8 cellular contexts compared by ENCODE assay signal in genomic region chr15:50135123-50135541, GRCh38. TPM values are rescaled to one million over a fixed set of nuclear protein-coding genes. Genes with fewer than 3 reads are reported as not detected.
DNase-seq lines count a peak whose midpoint lies in the region; ATAC-seq and TF ChIP-seq lines count a peak whose summit lies in the region.

No MANE protein-coding gene starts in this region.

- H3K27ac Mint-ChIP-seq in natural killer cell: peak overlapping the region in 1 of 2 donors; percentile 37

- H3K36me3 Mint-ChIP-seq in natural killer cell: no peaks in the 10 kb centered on the region

- H3K27me3 Mint-ChIP-seq in natural killer cell (ENCODE audit: low read depth in 2 of 2): no peaks in the 10 kb centered on the region

- no peak for TF ChIP-seq POLR2A in prostate gland (IDR thresholded peaks at IDR 0.05)

- H3K9me3 ChIP-seq in prostate gland: no peaks in the 10 kb centered on the region

- H3K4me3 Mint-ChIP-seq in natural killer cell: no peak overlapping the region

- peaks cover 5 to 17% of the 10 kb centered on the region in 2 donors for H3K4me1 Mint-ChIP-seq in natural killer cell

- 75% methylated on average over 5 of the region's 5 CpGs for WGBS in prostate gland

- DNase-seq in SW480 (ENCODE audit: low spot score) (peak; percentile 4), natural killer cell (no peak), GF-D8 (lab: John Stamatoyannopoulos, UW) (no peak), hepatic stellate cell (ENCODE audit: low spot score) (no peak), SKM-1 (lab: John Stamatoyannopoulos, UW; ENCODE audit: unreplicated experiment) (no peak), prostate gland (ENCODE audit: low spot score) (no peak)

- peak; percentile 60 for ATAC-seq in GM18517 (IDR thresholded peaks at IDR 0.05; ENCODE audit: unreplicated experiment)
- ATAC-seq in HG02798 (IDR thresholded peaks at IDR 0.05; ENCODE audit: poor library complexity, unreplicated experiment): peak; percentile 65
- ATAC-seq in natural killer cell: peak in 2 of 3 donors; percentile 48 to 50

- H3K27me3 ChIP-seq in prostate gland (replicated peaks; ENCODE audit: insufficient read depth): no peaks in the 10 kb centered on the region

- no peak overlapping the region for H3K4me3 ChIP-seq in prostate gland

- H3K4me1 ChIP-seq in prostate gland (replicated peaks): no peaks in the 10 kb centered on the region

- TF ChIP-seq CTCF in natural killer cell (IDR thresholded peaks at IDR 0.05) (no peak), prostate gland (IDR thresholded peaks at IDR 0.05) (no peak)

- H3K9me3 Mint-ChIP-seq in natural killer cell: no peaks in the 10 kb centered on the region

- H3K27ac ChIP-seq in prostate gland: no peak overlapping the region

- intact Hi-C loops in natural killer cell (cut with micrococcal nuclease): no loop called here
- intact Hi-C loops in prostate gland (cut with DNase I): no loop called here

- no peaks in the 10 kb centered on the region for H3K36me3 ChIP-seq in prostate gland

RNA-seq across cellular contexts. Expression of gene ATP8B4, which starts 16.1 kb away (rescaled TPM):
- total RNA-seq in natural killer cell (10 to 100 TPM; 55.6 to 89.5 (median 75.1) TPM), prostate gland (10 to 100 TPM in 1 of 2 donors, 1 to 10 TPM in 1; 8.3 to 55.7 TPM)

RNA-seq across cellular contexts. Expression of gene SLC27A2, which starts 46.9 kb away (rescaled TPM):
- total RNA-seq in natural killer cell: 1 to 10 TPM in 1 of 3 donors, under 1 TPM in 2; 0.47 to 2.7 (median 0.50) TPM
- 10 to 100 TPM in 1 of 2 donors, 1 to 10 TPM in 1; 4.7 to 22.0 TPM for total RNA-seq in prostate gland
